ENCODE assay signal across 1 cellular context in the genomic region with DNA sequence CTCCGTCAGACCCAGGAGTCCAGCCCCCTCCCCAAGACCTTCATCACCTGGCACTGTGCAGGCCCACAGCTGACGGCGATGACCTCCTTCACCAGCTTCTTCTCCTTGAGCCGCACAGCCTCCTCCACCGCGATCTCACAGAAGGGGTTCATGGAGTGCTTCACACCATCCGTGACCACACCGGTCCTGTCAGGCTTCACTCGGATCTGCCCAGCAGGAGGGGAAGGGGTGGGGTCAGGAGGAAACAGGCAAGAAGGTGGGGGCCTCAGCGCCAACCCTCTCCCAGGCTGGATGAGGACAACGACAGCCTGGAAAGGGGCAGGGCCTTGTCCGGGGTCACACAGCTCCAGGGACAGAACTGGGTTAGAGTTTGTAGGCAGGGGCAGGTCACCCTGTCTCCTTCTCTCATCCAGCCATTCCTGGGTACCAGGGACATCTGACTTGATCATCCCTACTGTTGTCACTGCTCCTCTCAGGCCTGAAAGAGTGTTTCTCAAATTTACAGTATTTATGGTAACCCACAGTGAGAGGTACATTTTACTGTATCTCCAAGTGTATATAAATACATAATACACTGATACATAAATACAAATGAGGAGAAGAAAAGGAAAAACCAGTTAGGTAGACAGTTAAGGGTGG.
TF ChIP-seq lines count a peak whose summit lies in the region.

No MANE protein-coding gene starts in this region.

TF ChIP-seq in A549, 52 proteins besides CTCF, POLR2A, EP300 and RAD21 (continued from another document):
- TF ChIP-seq ESRRA (IDR thresholded peaks at IDR 0.05; ENCODE audit: borderline replicate concordance, low read length) (no peak), ZNF302 (CRISPR knock-in tag; IDR thresholded peaks at IDR 0.05) (no peak), HOXB13 (CRISPR knock-in tag; IDR thresholded peaks at IDR 0.05; ENCODE audit: low read depth) (no peak), KDM5A (IDR thresholded peaks at IDR 0.05) (no peak), PHF8 (IDR thresholded peaks at IDR 0.05; ENCODE audit: borderline replicate concordance, low read depth) (no peak)
- TF ChIP-seq, protein P1, sequence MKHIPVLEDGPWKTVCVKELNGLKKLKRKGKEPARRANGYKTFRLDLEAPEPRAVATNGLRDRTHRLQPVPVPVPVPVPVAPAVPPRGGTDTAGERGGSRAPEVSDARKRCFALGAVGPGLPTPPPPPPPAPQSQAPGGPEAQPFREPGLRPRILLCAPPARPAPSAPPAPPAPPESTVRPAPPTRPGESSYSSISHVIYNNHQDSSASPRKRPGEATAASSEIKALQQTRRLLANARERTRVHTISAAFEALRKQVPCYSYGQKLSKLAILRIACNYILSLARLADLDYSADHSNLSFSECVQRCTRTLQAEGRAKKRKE (CRISPR knock-in tag; IDR thresholded peaks at IDR 0.05; ENCODE audit: low read depth): no peak
